8 cellular contexts compared by ENCODE assay signal in the genomic region with DNA sequence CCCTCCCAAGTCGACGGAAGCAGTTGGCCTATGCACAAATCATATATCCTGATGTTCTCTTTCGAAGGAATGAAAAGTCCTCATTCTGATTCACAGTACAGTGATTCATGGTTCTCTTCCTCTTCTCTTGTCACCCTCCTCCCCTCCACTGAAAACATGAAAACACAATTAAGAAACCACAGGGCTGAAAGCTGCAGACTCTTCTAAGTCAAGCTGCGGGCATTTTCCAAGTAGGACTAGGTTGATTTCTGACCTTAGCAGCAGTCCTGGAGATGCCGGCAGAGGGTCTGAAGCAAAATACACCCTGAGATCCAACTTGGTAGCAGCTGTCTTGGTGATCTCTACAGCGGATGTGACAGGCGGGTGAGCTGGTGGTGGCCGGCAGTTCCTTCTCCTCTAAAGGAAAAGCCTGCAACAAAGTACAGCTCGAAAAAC. TPM values are rescaled to one million over a fixed set of nuclear protein-coding genes. Genes with fewer than 3 reads are reported as not detected.
DNase-seq lines count a peak whose midpoint lies in the region; ATAC-seq and TF ChIP-seq lines count a peak whose summit lies in the region.

No MANE protein-coding gene starts in this region.

- ATAC-seq in GM21619 (IDR thresholded peaks at IDR 0.05; ENCODE audit: unreplicated experiment): peak; percentile 31
- ATAC-seq in stimulated activated memory B cell treated with anti-CD40 and anti-IgM and Interleukin-4, amounts not matched to agents 10 μg/mL and 1 μg/mL and 100 μg/mL, for 72 hours: peak; percentile 64
- no peak for ATAC-seq in HG03520 (IDR thresholded peaks at IDR 0.05; ENCODE audit: unreplicated experiment)
- ATAC-seq in WTC11: no peak

- H3K4me3 ChIP-seq in BLaER1 treated with 17β-estradiol and CSF1 and Interleukin-3, amounts not matched to agents 10 nM and 100 nM: peak overlapping the region in 6 of 10 experiments; percentile 0 to 50 (median 39); a peak in 9 of 20 replicates
- no peak overlapping the region for H3K4me3 ChIP-seq in fibroblast of villous mesenchyme (ENCODE audit: low read depth, low read length)

- no peaks in the 10 kb centered on the region for H3K9me3 ChIP-seq in BLaER1 treated with 17β-estradiol and CSF1 and Interleukin-3, amounts not matched to agents 10 nM and 100 nM (replicated peaks in 1 of 11)

- H3K9me3 Mint-ChIP-seq in stimulated activated memory B cell treated with anti-CD40 and anti-IgM and Interleukin-4, amounts not matched to agents 10 μg/mL and 1 μg/mL and 100 μg/mL, for 72 hours: no peaks in the 10 kb centered on the region
- no peaks in the 10 kb centered on the region for H3K9me3 Mint-ChIP-seq in WTC11

- H4K20me1 ChIP-seq in BLaER1 treated with 17β-estradiol and CSF1 and Interleukin-3, amounts not matched to agents 10 nM and 100 nM: 0 out of 22 replicates have a peak, but pooled peaks cover 0 to 2% (median 0%) of the 10 kb centered on the region in 11 experiments

- H3K9ac ChIP-seq in BLaER1 treated with 17β-estradiol and CSF1 and Interleukin-3, amounts not matched to agents 10 nM and 100 nM: peak overlapping the region in 9 of 11 experiments; percentile 6 to 69 (median 44); a peak in 15 of 22 replicates

- CTCF ChIA-PET in WTC11 (lab: Charles Lee): no interaction called here

- H3K4me3 Mint-ChIP-seq in stimulated activated memory B cell treated with anti-CD40 and anti-IgM and Interleukin-4, amounts not matched to agents 10 μg/mL and 1 μg/mL and 100 μg/mL, for 72 hours: peak overlapping the region; percentile 46
- H3K4me3 Mint-ChIP-seq in WTC11: no peak overlapping the region

- DNase-seq in RPMI8226 (peak; percentile 25), fibroblast of villous mesenchyme (ENCODE audit: low read depth) (peak; percentile 54), GF-D8 (lab: John Stamatoyannopoulos, UW) (no peak), WTC11 (ENCODE audit: low spot score) (no peak)

- peak overlapping the region; percentile 58 for H3K27ac Mint-ChIP-seq in stimulated activated memory B cell treated with anti-CD40 and anti-IgM and Interleukin-4, amounts not matched to agents 10 μg/mL and 1 μg/mL and 100 μg/mL, for 72 hours
- H3K27ac Mint-ChIP-seq in WTC11: no peak overlapping the region

- peak overlapping the region in 9 of 11 experiments; percentile 2 to 78 (median 45); a peak in 16 of 22 replicates for H3K27ac ChIP-seq in BLaER1 treated with 17β-estradiol and CSF1 and Interleukin-3, amounts not matched to agents 10 nM and 100 nM

- H3K36me3 Mint-ChIP-seq in stimulated activated memory B cell treated with anti-CD40 and anti-IgM and Interleukin-4, amounts not matched to agents 10 μg/mL and 1 μg/mL and 100 μg/mL, for 72 hours: peaks cover 19% of the 10 kb centered on the region
- no peaks in the 10 kb centered on the region for H3K36me3 Mint-ChIP-seq in WTC11

- H3K27me3 ChIP-seq in BLaER1 treated with 17β-estradiol and CSF1 and Interleukin-3, amounts not matched to agents 10 nM and 100 nM: peaks cover 17 to 38% (median 27%) of the 10 kb centered on the region in 11 experiments

- no peaks in the 10 kb centered on the region for H3K27me3 Mint-ChIP-seq in stimulated activated memory B cell treated with anti-CD40 and anti-IgM and Interleukin-4, amounts not matched to agents 10 μg/mL and 1 μg/mL and 100 μg/mL, for 72 hours
- peaks cover 24% of the 10 kb centered on the region for H3K27me3 Mint-ChIP-seq in WTC11 (ENCODE audit: low read depth)

- peaks cover 33% of the 10 kb centered on the region for H3K4me1 Mint-ChIP-seq in stimulated activated memory B cell treated with anti-CD40 and anti-IgM and Interleukin-4, amounts not matched to agents 10 μg/mL and 1 μg/mL and 100 μg/mL, for 72 hours
- H3K4me1 Mint-ChIP-seq in WTC11: peaks cover 6% of the 10 kb centered on the region

- POLR2A ChIA-PET in WTC11 (lab: Charles Lee): no interaction called here

- H3K4me1 ChIP-seq in BLaER1 treated with 17β-estradiol and CSF1 and Interleukin-3, amounts not matched to agents 10 nM and 100 nM: peaks cover 14 to 57% (median 28%) of the 10 kb centered on the region in 10 experiments; a peak in 19 of 20 replicates

- no peak for TF ChIP-seq CTCF in fibroblast of villous mesenchyme (IDR thresholded peaks at IDR 0.05; ENCODE audit: insufficient read depth, low read depth, low read length)
- no peak for TF ChIP-seq CTCF in WTC11 (IDR thresholded peaks at IDR 0.05)

- H3K4me2 ChIP-seq in BLaER1 treated with 17β-estradiol and CSF1 and Interleukin-3, amounts not matched to agents 10 nM and 100 nM: peak overlapping the region; percentile 34 to 82 (median 67)

- no peaks in the 10 kb centered on the region for H3K36me3 ChIP-seq in BLaER1 treated with 17β-estradiol and CSF1 and Interleukin-3, amounts not matched to agents 10 nM and 100 nM

TF ChIP-seq in WTC11, 78 proteins besides CTCF, POLR2A, EP300 and RAD21:
- TF ChIP-seq ZNF416 (CRISPR knock-in tag; IDR thresholded peaks at IDR 0.05) (no peak), SMAD4 (CRISPR knock-in tag; IDR thresholded peaks at IDR 0.05) (no peak), IRF2 (CRISPR knock-in tag; IDR thresholded peaks at IDR 0.05; ENCODE audit: borderline replicate concordance, low read depth) (no peak)
- TF ChIP-seq, protein P1, sequence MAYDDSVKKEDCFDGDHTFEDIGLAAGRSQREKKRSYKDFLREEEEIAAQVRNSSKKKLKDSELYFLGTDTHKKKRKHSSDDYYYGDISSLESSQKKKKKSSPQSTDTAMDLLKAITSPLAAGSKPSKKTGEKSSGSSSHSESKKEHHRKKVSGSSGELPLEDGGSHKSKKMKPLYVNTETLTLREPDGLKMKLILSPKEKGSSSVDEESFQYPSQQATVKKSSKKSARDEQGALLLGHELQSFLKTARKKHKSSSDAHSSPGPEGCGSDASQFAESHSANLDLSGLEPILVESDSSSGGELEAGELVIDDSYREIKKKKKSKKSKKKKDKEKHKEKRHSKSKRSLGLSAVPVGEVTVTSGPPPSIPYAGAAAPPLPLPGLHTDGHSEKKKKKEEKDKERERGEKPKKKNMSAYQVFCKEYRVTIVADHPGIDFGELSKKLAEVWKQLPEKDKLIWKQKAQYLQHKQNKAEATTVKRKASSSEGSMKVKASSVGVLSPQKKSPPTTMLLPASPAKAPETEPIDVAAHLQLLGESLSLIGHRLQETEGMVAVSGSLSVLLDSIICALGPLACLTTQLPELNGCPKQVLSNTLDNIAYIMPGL (CRISPR knock-in tag; IDR thresholded peaks at IDR 0.05): no peak
- TF ChIP-seq, protein P2, sequence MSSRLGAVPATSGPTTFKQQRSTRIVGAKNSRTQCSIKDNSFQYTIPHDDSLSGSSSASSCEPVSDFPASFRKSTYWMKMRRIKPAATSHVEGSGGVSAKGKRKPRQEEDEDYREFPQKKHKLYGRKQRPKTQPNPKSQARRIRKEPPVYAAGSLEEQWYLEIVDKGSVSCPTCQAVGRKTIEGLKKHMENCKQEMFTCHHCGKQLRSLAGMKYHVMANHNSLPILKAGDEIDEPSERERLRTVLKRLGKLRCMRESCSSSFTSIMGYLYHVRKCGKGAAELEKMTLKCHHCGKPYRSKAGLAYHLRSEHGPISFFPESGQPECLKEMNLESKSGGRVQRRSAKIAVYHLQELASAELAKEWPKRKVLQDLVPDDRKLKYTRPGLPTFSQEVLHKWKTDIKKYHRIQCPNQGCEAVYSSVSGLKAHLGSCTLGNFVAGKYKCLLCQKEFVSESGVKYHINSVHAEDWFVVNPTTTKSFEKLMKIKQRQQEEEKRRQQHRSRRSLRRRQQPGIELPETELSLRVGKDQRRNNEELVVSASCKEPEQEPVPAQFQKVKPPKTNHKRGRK (CRISPR knock-in tag; IDR thresholded peaks at IDR 0.05; ENCODE audit: borderline replicate concordance): no peak
- TF ChIP-seq, protein P3, sequence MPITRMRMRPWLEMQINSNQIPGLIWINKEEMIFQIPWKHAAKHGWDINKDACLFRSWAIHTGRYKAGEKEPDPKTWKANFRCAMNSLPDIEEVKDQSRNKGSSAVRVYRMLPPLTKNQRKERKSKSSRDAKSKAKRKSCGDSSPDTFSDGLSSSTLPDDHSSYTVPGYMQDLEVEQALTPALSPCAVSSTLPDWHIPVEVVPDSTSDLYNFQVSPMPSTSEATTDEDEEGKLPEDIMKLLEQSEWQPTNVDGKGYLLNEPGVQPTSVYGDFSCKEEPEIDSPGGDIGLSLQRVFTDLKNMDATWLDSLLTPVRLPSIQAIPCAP (CRISPR knock-in tag; IDR thresholded peaks at IDR 0.05): no peak
- TF ChIP-seq, protein P4, sequence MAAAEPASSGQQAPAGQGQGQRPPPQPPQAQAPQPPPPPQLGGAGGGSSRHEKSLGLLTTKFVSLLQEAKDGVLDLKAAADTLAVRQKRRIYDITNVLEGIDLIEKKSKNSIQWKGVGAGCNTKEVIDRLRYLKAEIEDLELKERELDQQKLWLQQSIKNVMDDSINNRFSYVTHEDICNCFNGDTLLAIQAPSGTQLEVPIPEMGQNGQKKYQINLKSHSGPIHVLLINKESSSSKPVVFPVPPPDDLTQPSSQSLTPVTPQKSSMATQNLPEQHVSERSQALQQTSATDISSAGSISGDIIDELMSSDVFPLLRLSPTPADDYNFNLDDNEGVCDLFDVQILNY (CRISPR knock-in tag; IDR thresholded peaks at IDR 0.05): no peak
- TF ChIP-seq, protein P5, sequence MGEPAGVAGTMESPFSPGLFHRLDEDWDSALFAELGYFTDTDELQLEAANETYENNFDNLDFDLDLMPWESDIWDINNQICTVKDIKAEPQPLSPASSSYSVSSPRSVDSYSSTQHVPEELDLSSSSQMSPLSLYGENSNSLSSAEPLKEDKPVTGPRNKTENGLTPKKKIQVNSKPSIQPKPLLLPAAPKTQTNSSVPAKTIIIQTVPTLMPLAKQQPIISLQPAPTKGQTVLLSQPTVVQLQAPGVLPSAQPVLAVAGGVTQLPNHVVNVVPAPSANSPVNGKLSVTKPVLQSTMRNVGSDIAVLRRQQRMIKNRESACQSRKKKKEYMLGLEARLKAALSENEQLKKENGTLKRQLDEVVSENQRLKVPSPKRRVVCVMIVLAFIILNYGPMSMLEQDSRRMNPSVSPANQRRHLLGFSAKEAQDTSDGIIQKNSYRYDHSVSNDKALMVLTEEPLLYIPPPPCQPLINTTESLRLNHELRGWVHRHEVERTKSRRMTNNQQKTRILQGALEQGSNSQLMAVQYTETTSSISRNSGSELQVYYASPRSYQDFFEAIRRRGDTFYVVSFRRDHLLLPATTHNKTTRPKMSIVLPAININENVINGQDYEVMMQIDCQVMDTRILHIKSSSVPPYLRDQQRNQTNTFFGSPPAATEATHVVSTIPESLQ (CRISPR knock-in tag; IDR thresholded peaks at IDR 0.05): no peak
- TF ChIP-seq, protein P6, sequence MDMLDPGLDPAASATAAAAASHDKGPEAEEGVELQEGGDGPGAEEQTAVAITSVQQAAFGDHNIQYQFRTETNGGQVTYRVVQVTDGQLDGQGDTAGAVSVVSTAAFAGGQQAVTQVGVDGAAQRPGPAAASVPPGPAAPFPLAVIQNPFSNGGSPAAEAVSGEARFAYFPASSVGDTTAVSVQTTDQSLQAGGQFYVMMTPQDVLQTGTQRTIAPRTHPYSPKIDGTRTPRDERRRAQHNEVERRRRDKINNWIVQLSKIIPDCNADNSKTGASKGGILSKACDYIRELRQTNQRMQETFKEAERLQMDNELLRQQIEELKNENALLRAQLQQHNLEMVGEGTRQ (CRISPR knock-in tag; IDR thresholded peaks at IDR 0.05): no peak
TF ChIP-seq in WTC11: peak in this region for 0.

RNA-seq across cellular contexts. Expression of a gene that starts 6.2 kb away (rescaled TPM):
- total RNA-seq in fibroblast of villous mesenchyme: 1.6 and 1.7 TPM in 2 replicates
- total RNA-seq in WTC11 (2021): 2.0 to 2.4 TPM (median 2.2 TPM) in 3 replicates

Comparison
In these comparisons a context has a peak if more than half of its experiments do, and no peak if none do; other contexts are left out.
1. ATAC-seq: peak in GM21619 (single experiment) and stimulated activated memory B cell treated with anti-CD40 and anti-IgM and Interleukin-4, amounts not matched to agents 10 μg/mL and 1 μg/mL and 100 μg/mL, for 72 hours (single experiment); none in HG03520 (single experiment) and WTC11 (single experiment).
2. DNase-seq: peak in RPMI8226 (single experiment) and fibroblast of villous mesenchyme (single experiment); none in GF-D8 (single experiment) and WTC11 (single experiment).